Comparison of ENCODE assay signal across 9 cellular contexts in genomic region chr9:33815781-33816180, GRCh38. TPM values are rescaled to one million over a fixed set of nuclear protein-coding genes. Genes with fewer than 3 reads are reported as not detected.
DNase-seq lines count a peak whose midpoint lies in the region; ATAC-seq, FAIRE-seq and TF ChIP-seq lines count a peak whose summit lies in the region.
"Had no signal": no experiment of that assay in that cellular context is flagged by ENCODE, and none has a peak within 500 bp of the region (broad histone marks: within the 10 kb centered on the region; RNA-seq: fewer than 3 reads in every experiment).

No MANE protein-coding gene starts in this region.

- no peaks in the 10 kb centered on the region for H3K36me3 ChIP-seq in CD4-positive, alpha-beta memory T cell (ENCODE audit: insufficient read depth, low read length)

- intact Hi-C loops in CD4-positive, alpha-beta memory T cell (cut with micrococcal nuclease): loop anchor here (1.0 to 10.0 kb wide), 9 partner anchors 259 to 797 kb away; partner anchors contain the start of genes BAG1, CHMP5, DNAI1 and DNAJA1

- peaks cover 0 to 10% of the 10 kb centered on the region in 2 donors for H3K36me3 Mint-ChIP-seq in CD4-positive, alpha-beta memory T cell
- H3K36me3 Mint-ChIP-seq in endothelial cell (ENCODE audit: low read depth, unreplicated experiment): peaks cover 10% of the 10 kb centered on the region
- H3K36me3 Mint-ChIP-seq in progenitor cell of endocrine pancreas (ENCODE audit: insufficient read depth): peaks cover 1% of the 10 kb centered on the region

- POLR2A ChIA-PET in CD4-positive, alpha-beta memory T cell (lab: Charles Lee; ENCODE audit: partially characterized antibody): interaction anchor here (0.8 to 2.4 kb wide), 6 partner anchors 32 to 551 kb away, joined by 3 to 12 read pairs (median 7); partner anchors contain the start of genes BAG1, CHMP5 and UBAP2

- H3K27ac ChIP-seq in CD4-positive, alpha-beta memory T cell (ENCODE audit: low read depth, low read length): peak overlapping the region; percentile 89

- no peak overlapping the region for H3K4me3 ChIP-seq in CD4-positive, alpha-beta memory T cell (ENCODE audit: low read length in 2 of 2)

- H3K4me1 Mint-ChIP-seq in CD4-positive, alpha-beta memory T cell: peaks cover 28 to 52% (median 40%) of the 10 kb centered on the region in 4 donors
- H3K4me1 Mint-ChIP-seq in endothelial cell (ENCODE audit: unreplicated experiment) (peaks cover 36% of the 10 kb centered on the region), progenitor cell of endocrine pancreas (ENCODE audit: low read depth) (peaks cover 25% of the 10 kb centered on the region)

- peak overlapping the region; percentile 69 to 94 (median 89) for H3K4me3 Mint-ChIP-seq in CD4-positive, alpha-beta memory T cell
- H3K4me3 Mint-ChIP-seq in endothelial cell (ENCODE audit: unreplicated experiment): peak overlapping the region; percentile 90
- H3K4me3 Mint-ChIP-seq in progenitor cell of endocrine pancreas (ENCODE audit: low read depth): peak overlapping the region; percentile 82

- H3K9me3 ChIP-seq in CD4-positive, alpha-beta memory T cell (ENCODE audit: control insufficient read depth in 1 of 2, low read length in 2 of 2): no peaks in the 10 kb centered on the region

- no peak for ATAC-seq in GM19455 (IDR thresholded peaks at IDR 0.05; ENCODE audit: unreplicated experiment)

- H3K27me3 Mint-ChIP-seq in CD4-positive, alpha-beta memory T cell: no peaks in the 10 kb centered on the region
- H3K27me3 Mint-ChIP-seq in endothelial cell (ENCODE audit: unreplicated experiment) (peaks cover 12% of the 10 kb centered on the region), progenitor cell of endocrine pancreas (no peaks in the 10 kb centered on the region)

- CTCF ChIA-PET in CD4-positive, alpha-beta memory T cell (lab: Charles Lee; ENCODE audit: partially characterized antibody): interaction anchor here (0.9 to 9.9 kb wide), 11 partner anchors 8 to 563 kb away, joined by 3 to 318 read pairs (median 9); no protein-coding TSS in a partner anchor

- H3K4me1 ChIP-seq in CD4-positive, alpha-beta memory T cell (ENCODE audit: insufficient read depth, low read length): peaks cover 33% of the 10 kb centered on the region

- no peak for TF ChIP-seq CTCF in endothelial cell (IDR thresholded peaks at IDR 0.05; ENCODE audit: unreplicated experiment)
- no peak for TF ChIP-seq CTCF in progenitor cell of endocrine pancreas (IDR thresholded peaks at IDR 0.05; ENCODE audit: unreplicated experiment)
- no peak for TF ChIP-seq CTCF in D721Med (IDR thresholded peaks at IDR 0.05; ENCODE audit: insufficient read depth, missing control alignments)

- peaks cover 0 to 2% (median 0%) of the 10 kb centered on the region in 8 donors for H3K9me3 Mint-ChIP-seq in CD4-positive, alpha-beta memory T cell
- H3K9me3 Mint-ChIP-seq in endothelial cell (ENCODE audit: unreplicated experiment): no peaks in the 10 kb centered on the region
- no peaks in the 10 kb centered on the region for H3K9me3 Mint-ChIP-seq in progenitor cell of endocrine pancreas (ENCODE audit: low read depth)

- FAIRE-seq in D721Med (lab: Jason Lieb, UNC): no peak

- no peak for DNase-seq in CD4-positive, alpha-beta memory T cell
- DNase-seq in OCI-M1 (lab: John Stamatoyannopoulos, UW): peak; percentile 36
- no peak for DNase-seq in endothelial cell (ENCODE audit: low spot score)
- no peak for DNase-seq in progenitor cell of endocrine pancreas (ENCODE audit: low spot score, unreplicated experiment)
- DNase-seq in NCI-H2081 treated with DMSO at 0.1 percent for 48 hours (lab: John Stamatoyannopoulos, UW): no peak
- no peak for DNase-seq in D721Med (ENCODE audit: insufficient read length, low spot score)
- DNase-seq in NCI-H2227 treated with DMSO at 0.1 percent for 48 hours (lab: John Stamatoyannopoulos, UW): no peak

- no peaks in the 10 kb centered on the region for H3K27me3 ChIP-seq in CD4-positive, alpha-beta memory T cell (ENCODE audit: insufficient read depth, low read length)

- peak overlapping the region; percentile 95 to 99 (median 98) for H3K27ac Mint-ChIP-seq in CD4-positive, alpha-beta memory T cell
- H3K27ac Mint-ChIP-seq in endothelial cell (ENCODE audit: unreplicated experiment) (peak overlapping the region; percentile 99), progenitor cell of endocrine pancreas (peak overlapping the region; percentile 97)

RNA-seq across cellular contexts. Expression of gene UBE2R2, which starts 1.2 kb away (rescaled TPM):
- total RNA-seq in CD4-positive, alpha-beta memory T cell: 10 to 100 TPM; 31.0 to 31.4 TPM
- 10 to 100 TPM; 10.8 to 17.4 TPM for polyA plus RNA-seq in CD4-positive, alpha-beta memory T cell
- total RNA-seq in endothelial cell (ENCODE audit: unreplicated experiment) (57.7 TPM), progenitor cell of endocrine pancreas (72.0 and 72.8 TPM in 2 replicates)

RNA-seq across cellular contexts. Expression of gene PRSS3, which starts 20.4 kb away (rescaled TPM):
- not detected for total RNA-seq in CD4-positive, alpha-beta memory T cell
- not detected for polyA plus RNA-seq in CD4-positive, alpha-beta memory T cell
- 0.59 TPM for total RNA-seq in endothelial cell (ENCODE audit: unreplicated experiment)
- not detected in 2 replicates for total RNA-seq in progenitor cell of endocrine pancreas
- total RNA-seq: NCI-H460 had no signal
